In the genomic region with DNA sequence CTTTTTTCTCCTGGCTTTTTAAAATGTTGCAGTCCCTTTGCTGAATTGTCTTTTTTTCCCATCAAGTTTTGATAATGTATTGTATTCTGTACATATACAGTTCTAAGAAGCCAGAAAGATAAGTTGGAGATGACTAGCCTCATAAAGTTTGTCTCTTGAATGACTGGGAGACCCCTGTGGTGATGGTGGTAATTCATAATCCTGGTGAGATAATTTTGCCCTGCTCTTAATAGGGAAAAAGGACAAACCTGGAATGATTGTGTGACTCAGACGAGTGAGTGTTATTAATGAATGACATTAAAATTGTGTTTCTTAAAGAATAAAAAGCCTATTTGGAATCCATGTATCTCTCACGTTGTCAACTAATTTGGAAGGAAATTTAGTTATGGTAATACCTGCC, we compare ENCODE assay signal across 8 cellular contexts. TPM values are rescaled to one million over a fixed set of nuclear protein-coding genes. Genes with fewer than 3 reads are reported as not detected.
DNase-seq lines count a peak whose midpoint lies in the region; ATAC-seq, FAIRE-seq and TF ChIP-seq lines count a peak whose summit lies in the region.

No MANE protein-coding gene starts in this region.

- H3K4me1 ChIP-seq in thoracic aorta (ENCODE audit: control insufficient read depth in 1 of 2, low read depth in 2 of 2), result peaks cover 11 to 21% of the 10 kb centered on the region in 2 donors

- H3K4me3 ChIP-seq in iPS-18c (ENCODE audit: insufficient read depth, low read depth, low read length), result peak overlapping the region; percentile 66; the same call in 1 of the 2 replicates
- H3K4me3 ChIP-seq in thoracic aorta, result peak overlapping the region; percentile 88

- no peaks in the 10 kb centered on the region for H3K27me3 Mint-ChIP-seq in activated naive CD4-positive, alpha-beta T cell treated with anti-CD3 and anti-CD28 coated beads, Interleukin-2, amount 10 ng/mL, durations not matched to agents 7 days and 5 days
- H3K27me3 Mint-ChIP-seq in activated CD4-positive, alpha-beta memory T cell treated with anti-CD3 and anti-CD28 coated beads, Interleukin-2, amount 10 ng/mL, durations not matched to agents 7 days and 5 days, result peaks cover 5% of the 10 kb centered on the region

- H3K9me3 ChIP-seq in iPS-18c (ENCODE audit: control insufficient read depth, insufficient read depth, low read length) (no peaks in the 10 kb centered on the region), thoracic aorta (no peaks in the 10 kb centered on the region)

- H3K36me3 Mint-ChIP-seq in activated naive CD4-positive, alpha-beta T cell treated with anti-CD3 and anti-CD28 coated beads, Interleukin-2, amount 10 ng/mL, durations not matched to agents 7 days and 5 days, result peaks cover 6% of the 10 kb centered on the region
- H3K36me3 Mint-ChIP-seq in activated CD4-positive, alpha-beta memory T cell treated with anti-CD3 and anti-CD28 coated beads, Interleukin-2, amount 10 ng/mL, durations not matched to agents 7 days and 5 days (ENCODE audit: low read depth), result peaks cover 22% of the 10 kb centered on the region

- FAIRE-seq in GM12891 (lab: Jason Lieb, UNC), result no peak

- TF ChIP-seq POLR2A in GM12891 (IDR thresholded peaks at IDR 0.05; ENCODE audit: low read depth, low read length), result no peak

- peaks cover 28% of the 10 kb centered on the region for H3K4me1 Mint-ChIP-seq in activated naive CD4-positive, alpha-beta T cell treated with anti-CD3 and anti-CD28 coated beads, Interleukin-2, amount 10 ng/mL, durations not matched to agents 7 days and 5 days
- H3K4me1 Mint-ChIP-seq in activated CD4-positive, alpha-beta memory T cell treated with anti-CD3 and anti-CD28 coated beads, Interleukin-2, amount 10 ng/mL, durations not matched to agents 7 days and 5 days, result peaks cover 28% of the 10 kb centered on the region

- H3K9me3 Mint-ChIP-seq in activated naive CD4-positive, alpha-beta T cell treated with anti-CD3 and anti-CD28 coated beads, Interleukin-2, amount 10 ng/mL, durations not matched to agents 7 days and 5 days, result no peaks in the 10 kb centered on the region
- H3K9me3 Mint-ChIP-seq in activated CD4-positive, alpha-beta memory T cell treated with anti-CD3 and anti-CD28 coated beads, Interleukin-2, amount 10 ng/mL, durations not matched to agents 7 days and 5 days, result no peaks in the 10 kb centered on the region

- no peak overlapping the region for H3K27ac Mint-ChIP-seq in activated naive CD4-positive, alpha-beta T cell treated with anti-CD3 and anti-CD28 coated beads, Interleukin-2, amount 10 ng/mL, durations not matched to agents 7 days and 5 days
- H3K27ac Mint-ChIP-seq in activated CD4-positive, alpha-beta memory T cell treated with anti-CD3 and anti-CD28 coated beads, Interleukin-2, amount 10 ng/mL, durations not matched to agents 7 days and 5 days, result peak overlapping the region; percentile 42

- H3K27me3 ChIP-seq in thoracic aorta (replicated peaks; ENCODE audit: insufficient read depth), result no peaks in the 10 kb centered on the region

- POLR2A ChIA-PET in activated CD4-positive, alpha-beta memory T cell treated with anti-CD3 and anti-CD28 coated beads, Interleukin-2, amount 10 ng/mL, durations not matched to agents 7 days and 5 days (lab: Charles Lee), result interaction anchor here (0.5 to 3.4 kb wide), 8 partner anchors 10 to 639 kb away, joined by 3 to 15 read pairs (median 6); a partner anchor contains a TSS

- no peak for DNase-seq in activated naive CD4-positive, alpha-beta T cell treated with anti-CD3 and anti-CD28 coated beads, Interleukin-2, amount 10 ng/mL, durations not matched to agents 7 days and 5 days
- DNase-seq in activated naive CD4-positive, alpha-beta T cell treated with Interleukin-2 at 50 U/mL for 16 hours, result no peak
- DNase-seq in activated CD4-positive, alpha-beta memory T cell treated with anti-CD3 and anti-CD28 coated beads, Interleukin-2, amount 10 ng/mL, durations not matched to agents 7 days and 5 days, result no peak
- DNase-seq in thoracic aorta (ENCODE audit: low spot score) (no peak), AG20443 (ENCODE audit: low spot score) (no peak), GM12891 (ENCODE audit: insufficient read length, low spot score) (no peak), DMS114 treated with DMSO at 0.1 percent for 48 hours (lab: John Stamatoyannopoulos, UW; ENCODE audit: unreplicated experiment) (no peak)

- H3K4me3 Mint-ChIP-seq in activated naive CD4-positive, alpha-beta T cell treated with anti-CD3 and anti-CD28 coated beads, Interleukin-2, amount 10 ng/mL, durations not matched to agents 7 days and 5 days, result peak overlapping the region; percentile 96
- H3K4me3 Mint-ChIP-seq in activated CD4-positive, alpha-beta memory T cell treated with anti-CD3 and anti-CD28 coated beads, Interleukin-2, amount 10 ng/mL, durations not matched to agents 7 days and 5 days, result peak overlapping the region; percentile 100

- H3K27ac ChIP-seq in thoracic aorta, result no peak overlapping the region

- no peak for TF ChIP-seq CTCF in thoracic aorta (IDR thresholded peaks at IDR 0.05)

- no peak for ATAC-seq in thoracic aorta (ENCODE audit: insufficient number of reproducible peaks, low FRiP score, low read depth)

- H3K36me3 ChIP-seq in thoracic aorta, result no peaks in the 10 kb centered on the region

- CTCF ChIA-PET in activated naive CD4-positive, alpha-beta T cell treated with anti-CD3 and anti-CD28 coated beads, Interleukin-2, amount 10 ng/mL, durations not matched to agents 7 days and 5 days (lab: Charles Lee), result interaction anchor here (1.4 kb wide), 1 partner anchor 448 kb away, joined by 4 read pairs; a partner anchor contains a TSS
- CTCF ChIA-PET in activated CD4-positive, alpha-beta memory T cell treated with anti-CD3 and anti-CD28 coated beads, Interleukin-2, amount 10 ng/mL, durations not matched to agents 7 days and 5 days (lab: Charles Lee), result interaction anchor here (1.2 to 1.4 kb wide), 2 partner anchors 18 to 449 kb away, joined by 3 to 7 read pairs; a partner anchor contains a TSS

TF ChIP-seq in GM12891, 5 proteins besides CTCF, POLR2A, EP300 and RAD21:
- TF ChIP-seq PAX5 (IDR thresholded peaks at IDR 0.05; ENCODE audit: insufficient read depth, low read length, severe bottlenecking), result no peak
- TF ChIP-seq TAF1 (IDR thresholded peaks at IDR 0.05; ENCODE audit: low read depth, low read length), result no peak
- TF ChIP-seq POLR2AphosphoS5 (IDR thresholded peaks at IDR 0.05; ENCODE audit: low read depth, low read length), result no peak
- TF ChIP-seq POU2F2 (IDR thresholded peaks at IDR 0.05; ENCODE audit: low read depth, low read length), result no peak
- no peak for TF ChIP-seq SPI1 (IDR thresholded peaks at IDR 0.05; ENCODE audit: low read depth, low read length)

RNA-seq across cellular contexts. Expression of a gene that starts 1.2 kb away (rescaled TPM):
- total RNA-seq in activated CD4-positive, alpha-beta memory T cell treated with anti-CD3 and anti-CD28 coated beads, Interleukin-2, amount 10 ng/mL, durations not matched to agents 7 days and 5 days, result 10 to 100 TPM; 40.6 to 44.5 TPM
- total RNA-seq in thoracic aorta, result 10 to 100 TPM; 36.7 to 39.5 TPM
- 62.1 TPM for polyA plus RNA-seq in GM12891 (2012; ENCODE audit: low read depth, missing spikeins)

RNA-seq across cellular contexts. Expression of a gene that starts 58.7 kb away (rescaled TPM):
- total RNA-seq in activated CD4-positive, alpha-beta memory T cell treated with anti-CD3 and anti-CD28 coated beads, Interleukin-2, amount 10 ng/mL, durations not matched to agents 7 days and 5 days, result 10 to 100 TPM; 63.9 to 66.9 TPM
- total RNA-seq in thoracic aorta, result 10 to 100 TPM; 19.0 to 22.4 TPM
- polyA plus RNA-seq in GM12891 (2012; ENCODE audit: low read depth, missing spikeins), result 46.1 TPM
